9 cellular contexts compared by ENCODE assay signal in genomic region chr17:63439682-63440081, GRCh38. TPM values are rescaled to one million over a fixed set of nuclear protein-coding genes. Genes with fewer than 3 reads are reported as not detected.
A peak's percentile ranks its signal among the peaks of the same experiment; 100 is the strongest.
DNase-seq lines count a peak whose midpoint lies in the region; ATAC-seq and TF ChIP-seq lines count a peak whose summit lies in the region.
"Had no signal": no experiment of that assay in that cellular context is flagged by ENCODE, and none has a peak within 500 bp of the region (broad histone marks: within the 10 kb centered on the region; RNA-seq: fewer than 3 reads in every experiment).

No MANE protein-coding gene starts in this region.

- POLR2A ChIA-PET in activated CD8-positive, alpha-beta T cell treated with anti-CD3 and anti-CD28 coated beads for 36 hours (lab: Charles Lee), result interaction anchor here (0.6 to 1.1 kb wide), 3 partner anchors 9 to 247 kb away, joined by 3 read pairs; no protein-coding TSS in a partner anchor

- no peak for ATAC-seq in activated CD8-positive, alpha-beta T cell treated with anti-CD3 and anti-CD28 coated beads for 36 hours
- no peak for ATAC-seq in right cardiac atrium
- no peak for ATAC-seq in HG02973 (IDR thresholded peaks at IDR 0.05; ENCODE audit: unreplicated experiment)

- peak overlapping the region; percentile 7 for H3K27ac Mint-ChIP-seq in activated naive CD4-positive, alpha-beta T cell treated with anti-CD3 and anti-CD28 coated beads for 36 hours
- H3K27ac Mint-ChIP-seq in activated CD8-positive, alpha-beta T cell treated with anti-CD3 and anti-CD28 coated beads for 36 hours, result peak overlapping the region; percentile 48
- no peak overlapping the region for H3K27ac Mint-ChIP-seq in mesothelial cell of epicardium

- H3K27ac ChIP-seq in right cardiac atrium (ENCODE audit: low read length) (peak overlapping the region; percentile 78), tibial nerve (peak overlapping the region in 3 of 4 donors; percentile 64 to 82 (median 75))
- H3K27ac ChIP-seq: VCaP had no signal

- H3K9me3 ChIP-seq in right cardiac atrium (ENCODE audit: control insufficient read depth, low read length) (no peaks in the 10 kb centered on the region), tibial nerve (no peaks in the 10 kb centered on the region)

- intact Hi-C loops in activated naive CD4-positive, alpha-beta T cell treated with anti-CD3 and anti-CD28 coated beads for 36 hours (cut with micrococcal nuclease), result no loop called here
- intact Hi-C loops in activated CD8-positive, alpha-beta T cell treated with anti-CD3 and anti-CD28 coated beads for 36 hours (cut with micrococcal nuclease), result loop anchor here (5.0 kb wide), 1 partner anchor 173 kb away; no protein-coding TSS in a partner anchor
- intact Hi-C loops in right cardiac atrium (cut with DNase I), result loop anchor here in 1 of 4 donors (5.0 kb wide), 1 partner anchor 38 kb away; the partner anchor contains the start of gene ACE

- H3K4me3 ChIP-seq in right cardiac atrium (ENCODE audit: low read length) (no peak overlapping the region), tibial nerve (no peak overlapping the region)

- H3K27me3 Mint-ChIP-seq in activated naive CD4-positive, alpha-beta T cell treated with anti-CD3 and anti-CD28 coated beads for 36 hours (ENCODE audit: low read depth), result no peaks in the 10 kb centered on the region
- H3K27me3 Mint-ChIP-seq in activated CD8-positive, alpha-beta T cell treated with anti-CD3 and anti-CD28 coated beads for 36 hours, result no peaks in the 10 kb centered on the region
- no peaks in the 10 kb centered on the region for H3K27me3 Mint-ChIP-seq in mesothelial cell of epicardium (ENCODE audit: low read depth)

- TF ChIP-seq POLR2A in tibial nerve (IDR thresholded peaks at IDR 0.05), result no peak

- CTCF ChIA-PET in activated naive CD4-positive, alpha-beta T cell treated with anti-CD3 and anti-CD28 coated beads for 36 hours (lab: Charles Lee), result interaction anchor here (0.6 to 1.1 kb wide), 4 partner anchors 14 to 365 kb away, joined by 3 read pairs; no protein-coding TSS in a partner anchor
- CTCF ChIA-PET in activated CD8-positive, alpha-beta T cell treated with anti-CD3 and anti-CD28 coated beads for 36 hours (lab: Charles Lee), result interaction anchor here (0.6 to 6.5 kb wide), 6 partner anchors 9 to 448 kb away, joined by 3 to 58 read pairs (median 10); partner anchors contain the start of gene ACE

- peaks cover 19% of the 10 kb centered on the region for H3K4me1 Mint-ChIP-seq in activated naive CD4-positive, alpha-beta T cell treated with anti-CD3 and anti-CD28 coated beads for 36 hours (ENCODE audit: low read depth)
- H3K4me1 Mint-ChIP-seq in activated CD8-positive, alpha-beta T cell treated with anti-CD3 and anti-CD28 coated beads for 36 hours (ENCODE audit: low read depth), result peaks cover 26% of the 10 kb centered on the region
- H3K4me1 Mint-ChIP-seq in mesothelial cell of epicardium, result no peaks in the 10 kb centered on the region

- H3K36me3 ChIP-seq in tibial nerve, result no peaks in the 10 kb centered on the region

- peaks cover 18% of the 10 kb centered on the region for H3K4me1 ChIP-seq in right cardiac atrium (ENCODE audit: control insufficient read depth, insufficient read depth, low read length)
- peaks cover 0 to 67% (median 34%) of the 10 kb centered on the region in 4 donors for H3K4me1 ChIP-seq in tibial nerve

- no peaks in the 10 kb centered on the region for H3K9me3 Mint-ChIP-seq in activated naive CD4-positive, alpha-beta T cell treated with anti-CD3 and anti-CD28 coated beads for 36 hours
- H3K9me3 Mint-ChIP-seq in activated CD8-positive, alpha-beta T cell treated with anti-CD3 and anti-CD28 coated beads for 36 hours, result no peaks in the 10 kb centered on the region
- H3K9me3 Mint-ChIP-seq in mesothelial cell of epicardium, result no peaks in the 10 kb centered on the region

- H3K27me3 ChIP-seq in right cardiac atrium (ENCODE audit: control insufficient read depth, insufficient read depth) (no peaks in the 10 kb centered on the region), tibial nerve (no peaks in the 10 kb centered on the region)

- peak in 1 of 2 donors; percentile 42 for TF ChIP-seq EP300 in tibial nerve (IDR thresholded peaks at IDR 0.05)

- no peak overlapping the region for H3K4me3 Mint-ChIP-seq in activated naive CD4-positive, alpha-beta T cell treated with anti-CD3 and anti-CD28 coated beads for 36 hours
- peak overlapping the region; percentile 9 for H3K4me3 Mint-ChIP-seq in activated CD8-positive, alpha-beta T cell treated with anti-CD3 and anti-CD28 coated beads for 36 hours
- no peak overlapping the region for H3K4me3 Mint-ChIP-seq in mesothelial cell of epicardium

- no peak for DNase-seq in activated naive CD4-positive, alpha-beta T cell treated with anti-CD3 and anti-CD28 coated beads for 36 hours
- DNase-seq in activated naive CD4-positive, alpha-beta T cell treated with Interleukin-2 at 50 U/mL for 16 hours, result no peak
- DNase-seq in activated CD8-positive, alpha-beta T cell treated with anti-CD3 and anti-CD28 coated beads for 36 hours, result no peak
- DNase-seq in right cardiac atrium, result peak in 1 of 3 donors; percentile 7
- peak in 1 of 2 donors; percentile 49 for DNase-seq in tibial nerve (ENCODE audit: low spot score in 2 of 2)
- DNase-seq in OCI-M2 (lab: John Stamatoyannopoulos, UW; ENCODE audit: unreplicated experiment), result no peak
- DNase-seq in mesothelial cell of epicardium (ENCODE audit: low spot score in 2 of 2, unreplicated experiment in 2 of 2), result no peak

- WGBS in right cardiac atrium, result 33% methylated on average over 8 of the region's 8 CpGs
- WGBS in tibial nerve, 2 donors, result 30 to 38% methylated on average over 8 of the region's 8 CpGs

- no peak for TF ChIP-seq CTCF in activated CD8-positive, alpha-beta T cell treated with anti-CD3 and anti-CD28 coated beads for 36 hours (IDR thresholded peaks at IDR 0.05)
- TF ChIP-seq CTCF in tibial nerve (IDR thresholded peaks at IDR 0.05), result no peak
- TF ChIP-seq CTCF in mesothelial cell of epicardium (IDR thresholded peaks at IDR 0.05; ENCODE audit: unreplicated experiment), result no peak

- H3K36me3 Mint-ChIP-seq in activated naive CD4-positive, alpha-beta T cell treated with anti-CD3 and anti-CD28 coated beads for 36 hours (ENCODE audit: low read depth), result no peaks in the 10 kb centered on the region
- H3K36me3 Mint-ChIP-seq in activated CD8-positive, alpha-beta T cell treated with anti-CD3 and anti-CD28 coated beads for 36 hours (ENCODE audit: low read depth), result no peaks in the 10 kb centered on the region
- H3K36me3 Mint-ChIP-seq in mesothelial cell of epicardium, result no peaks in the 10 kb centered on the region

RNA-seq across cellular contexts. Expression of gene CYB561, which starts 6.4 kb away (rescaled TPM):
- 1 to 10 TPM; 2.3 to 2.6 TPM for total RNA-seq in activated naive CD4-positive, alpha-beta T cell treated with anti-CD3 and anti-CD28 coated beads for 36 hours
- total RNA-seq in activated CD8-positive, alpha-beta T cell treated with anti-CD3 and anti-CD28 coated beads for 36 hours, result 1 to 10 TPM; 1.5 to 2.2 TPM
- 10 to 100 TPM; 19.2 to 26.5 (median 24.0) TPM for total RNA-seq in right cardiac atrium
- 20.2 TPM for polyA plus RNA-seq in right cardiac atrium
- total RNA-seq in tibial nerve, result 10 to 100 TPM; 21.4 to 52.5 (median 35.0) TPM
- 20.4 to 21.5 TPM (median 20.5 TPM) in 3 replicates for total RNA-seq in mesothelial cell of epicardium

RNA-seq across cellular contexts. Expression of gene ACE, which starts 37.2 kb away (rescaled TPM):
- total RNA-seq in activated naive CD4-positive, alpha-beta T cell treated with anti-CD3 and anti-CD28 coated beads for 36 hours, result under 1 TPM; 0.12 to 0.50 TPM
- under 1 TPM; 0.36 to 0.51 TPM for total RNA-seq in activated CD8-positive, alpha-beta T cell treated with anti-CD3 and anti-CD28 coated beads for 36 hours
- total RNA-seq in right cardiac atrium, result 10 to 100 TPM in 1 of 4 donors, 1 to 10 TPM in 3; 4.0 to 10.1 (median 6.7) TPM
- 5.1 TPM for polyA plus RNA-seq in right cardiac atrium
- 10 to 100 TPM in 2 of 4 donors, 1 to 10 TPM in 2; 7.5 to 35.3 (median 14.1) TPM for total RNA-seq in tibial nerve
- 2.4 to 2.9 TPM (median 2.6 TPM) in 3 replicates for total RNA-seq in mesothelial cell of epicardium
